ENCODE assay signal across 8 cellular contexts in genomic region chr1:11653616-11654570, GRCh38. TPM values are rescaled to one million over a fixed set of nuclear protein-coding genes. Genes with fewer than 3 reads are reported as not detected.
A peak's percentile ranks its signal among the peaks of the same experiment; 100 is the strongest.
DNase-seq lines count a peak whose midpoint lies in the region; ATAC-seq and TF ChIP-seq lines count a peak whose summit lies in the region.

Gene FBXO2 (minus strand): TSS chr1:11654429. CDS start chr1:11654340, 89 bp downstream.

- peak within 1 kb of the TSS; percentile 68 for H3K4me3 ChIP-seq in Loucy (ENCODE audit: low read length, poor library complexity, severe bottlenecking)
- peak within 1 kb of the TSS; percentile 45 for H3K4me3 ChIP-seq in lower leg skin (ENCODE audit: low read depth, poor library complexity, severe bottlenecking)
- H3K4me3 ChIP-seq in thoracic aorta = peak within 1 kb of the TSS; percentile 90

- no peaks in the 10 kb centered on the region for H3K79me2 ChIP-seq in Loucy (ENCODE audit: insufficient read depth, low read length)

- H3K27me3 ChIP-seq in Loucy (ENCODE audit: insufficient read depth, low read length, poor library complexity, severe bottlenecking) (no peaks in the 10 kb centered on the region), thoracic aorta (replicated peaks; ENCODE audit: insufficient read depth) (peaks cover 5% of the 10 kb centered on the region)

- H3K4me1 ChIP-seq in Loucy (ENCODE audit: insufficient read depth, low read length, poor library complexity, severe bottlenecking) (peaks cover 10% of the 10 kb centered on the region), thoracic aorta (ENCODE audit: control insufficient read depth in 1 of 2, low read depth in 2 of 2) (peaks cover 9 to 35% of the 10 kb centered on the region in 2 donors)

- POLR2A ChIA-PET in activated CD4-positive, alpha-beta T cell treated with anti-CD3 and anti-CD28 coated beads, Interleukin-2, amount 10 ng/mL, durations not matched to agents 7 days and 5 days (lab: Charles Lee) = interaction anchor here (0.6 kb wide), 1 partner anchor 29 kb away, joined by 3 read pairs; no protein-coding TSS in a partner anchor

- H3K4me2 ChIP-seq in Loucy (ENCODE audit: low read depth, low read length, poor library complexity, severe bottlenecking) = peak within 1 kb of the TSS; percentile 70

- H3K27ac ChIP-seq in thoracic aorta = peak within 1 kb of the TSS in 1 of 2 donors; percentile 28

- DNase-seq in activated CD4-positive, alpha-beta T cell treated with anti-CD3 and anti-CD28 coated beads, Interleukin-2, amount 10 ng/mL, durations not matched to agents 7 days and 5 days = no peak
- DNase-seq in activated CD4-positive, alpha-beta T cell treated with anti-CD3 and anti-CD28 coated beads, Interleukin-2, amount 50 U/mL, for 1 hour = no peak
- DNase-seq in chondrocyte (ENCODE audit: low spot score) (no peak), lower leg skin (ENCODE audit: low spot score in 2 of 2) (no peak), thoracic aorta (ENCODE audit: low spot score) (no peak), DMS79 (lab: John Stamatoyannopoulos, UW) (no peak)

- 23 to 27% methylated on average over 21 to 37 of the region's 71 CpGs for WGBS in lower leg skin, 2 donors

- CTCF ChIA-PET in activated CD4-positive, alpha-beta T cell treated with anti-CD3 and anti-CD28 coated beads, Interleukin-2, amount 10 ng/mL, durations not matched to agents 7 days and 5 days (lab: Charles Lee) = interaction anchor here (0.6 to 4.6 kb wide), 5 partner anchors 10 to 83 kb away, joined by 3 to 42 read pairs (median 10); partner anchors contain the start of genes AGTRAP and FBXO6

- peak within 1 kb of the TSS; percentile 72 for H3K4me3 Mint-ChIP-seq in activated CD4-positive, alpha-beta T cell treated with anti-CD3 and anti-CD28 coated beads, Interleukin-2, amount 10 ng/mL, durations not matched to agents 7 days and 5 days
- H3K4me3 Mint-ChIP-seq in chondrocyte (ENCODE audit: unreplicated experiment) = peak within 1 kb of the TSS; percentile 66

- no peak for TF ChIP-seq POLR2A in lower leg skin (IDR thresholded peaks at IDR 0.05)

- no peaks in the 10 kb centered on the region for H3K9me3 Mint-ChIP-seq in activated CD4-positive, alpha-beta T cell treated with anti-CD3 and anti-CD28 coated beads, Interleukin-2, amount 10 ng/mL, durations not matched to agents 7 days and 5 days
- H3K9me3 Mint-ChIP-seq in chondrocyte (ENCODE audit: low read depth) = no peaks in the 10 kb centered on the region

- H3K9me2 ChIP-seq in Loucy (replicated peaks; ENCODE audit: low read depth, low read length) = no peaks in the 10 kb centered on the region

- H3K36me3 ChIP-seq in Loucy (ENCODE audit: insufficient read depth, low read length) (no peaks in the 10 kb centered on the region), thoracic aorta (no peaks in the 10 kb centered on the region)

- H3K9me3 ChIP-seq in Loucy (ENCODE audit: insufficient read depth, low read depth, low read length) = no peaks in the 10 kb centered on the region
- H3K9me3 ChIP-seq in thoracic aorta = no peaks in the 10 kb centered on the region

- no peak within 1 kb of the TSS for H2AFZ ChIP-seq in Loucy (ENCODE audit: low read length)

- peaks cover 29% of the 10 kb centered on the region for H3K4me1 Mint-ChIP-seq in activated CD4-positive, alpha-beta T cell treated with anti-CD3 and anti-CD28 coated beads, Interleukin-2, amount 10 ng/mL, durations not matched to agents 7 days and 5 days
- H3K4me1 Mint-ChIP-seq in chondrocyte (ENCODE audit: low read depth) = peaks cover 10% of the 10 kb centered on the region

- peaks cover 14% of the 10 kb centered on the region for H3K36me3 Mint-ChIP-seq in activated CD4-positive, alpha-beta T cell treated with anti-CD3 and anti-CD28 coated beads, Interleukin-2, amount 10 ng/mL, durations not matched to agents 7 days and 5 days (ENCODE audit: low read depth)
- H3K36me3 Mint-ChIP-seq in chondrocyte (ENCODE audit: low read depth) = peaks cover 4% of the 10 kb centered on the region

- no peak for ATAC-seq in thoracic aorta (ENCODE audit: insufficient number of reproducible peaks, low FRiP score, low read depth)
- no peak for ATAC-seq in HG03571 (IDR thresholded peaks at IDR 0.05; ENCODE audit: unreplicated experiment)

- peak within 1 kb of the TSS; percentile 41 for H3K27ac Mint-ChIP-seq in activated CD4-positive, alpha-beta T cell treated with anti-CD3 and anti-CD28 coated beads, Interleukin-2, amount 10 ng/mL, durations not matched to agents 7 days and 5 days
- no peak within 1 kb of the TSS for H3K27ac Mint-ChIP-seq in chondrocyte (ENCODE audit: unreplicated experiment)

- no peaks in the 10 kb centered on the region; the same call in 1 of the 2 replicates for H3F3A ChIP-seq in Loucy (ENCODE audit: low read depth)

- peaks cover 14% of the 10 kb centered on the region for H3K27me3 Mint-ChIP-seq in activated CD4-positive, alpha-beta T cell treated with anti-CD3 and anti-CD28 coated beads, Interleukin-2, amount 10 ng/mL, durations not matched to agents 7 days and 5 days
- peaks cover 8% of the 10 kb centered on the region for H3K27me3 Mint-ChIP-seq in chondrocyte (ENCODE audit: low read depth)

- H3K9ac ChIP-seq in Loucy (ENCODE audit: low read depth, low read length, poor library complexity, severe bottlenecking) = peak within 1 kb of the TSS; percentile 43

- H4K20me1 ChIP-seq in Loucy (ENCODE audit: insufficient read depth, low read length, poor library complexity, severe bottlenecking) = no peaks in the 10 kb centered on the region

- TF ChIP-seq CTCF in Loucy (conservative IDR thresholded peaks at IDR 0.05; ENCODE audit: low read length) = no peak
- no peak for TF ChIP-seq CTCF in chondrocyte (IDR thresholded peaks at IDR 0.05)
- TF ChIP-seq CTCF in lower leg skin (IDR thresholded peaks at IDR 0.05) = no peak
- no peak for TF ChIP-seq CTCF in thoracic aorta (IDR thresholded peaks at IDR 0.05)

- intact Hi-C loops in lower leg skin (cut with DNase I; ENCODE audit: low total_unique reads) = no loop called here

RNA-seq across cellular contexts. Expression of gene FBXO2, which starts in this region (rescaled TPM):
- total RNA-seq in activated CD4-positive, alpha-beta T cell treated with anti-CD3 and anti-CD28 coated beads, Interleukin-2, amount 10 ng/mL, durations not matched to agents 7 days and 5 days = 1 to 10 TPM; 1.8 to 2.1 TPM
- total RNA-seq in chondrocyte (1.2 to 1.6 TPM (median 1.2 TPM) in 3 replicates), lower leg skin (10 to 100 TPM in 3 of 4 donors, 1 to 10 TPM in 1; 9.1 to 19.5 (median 14.9) TPM), thoracic aorta (10 to 100 TPM in 1 of 2 donors, 1 to 10 TPM in 1; 3.8 to 12.9 TPM)
